ENCODE assay signal across 10 cellular contexts in the genomic region with DNA sequence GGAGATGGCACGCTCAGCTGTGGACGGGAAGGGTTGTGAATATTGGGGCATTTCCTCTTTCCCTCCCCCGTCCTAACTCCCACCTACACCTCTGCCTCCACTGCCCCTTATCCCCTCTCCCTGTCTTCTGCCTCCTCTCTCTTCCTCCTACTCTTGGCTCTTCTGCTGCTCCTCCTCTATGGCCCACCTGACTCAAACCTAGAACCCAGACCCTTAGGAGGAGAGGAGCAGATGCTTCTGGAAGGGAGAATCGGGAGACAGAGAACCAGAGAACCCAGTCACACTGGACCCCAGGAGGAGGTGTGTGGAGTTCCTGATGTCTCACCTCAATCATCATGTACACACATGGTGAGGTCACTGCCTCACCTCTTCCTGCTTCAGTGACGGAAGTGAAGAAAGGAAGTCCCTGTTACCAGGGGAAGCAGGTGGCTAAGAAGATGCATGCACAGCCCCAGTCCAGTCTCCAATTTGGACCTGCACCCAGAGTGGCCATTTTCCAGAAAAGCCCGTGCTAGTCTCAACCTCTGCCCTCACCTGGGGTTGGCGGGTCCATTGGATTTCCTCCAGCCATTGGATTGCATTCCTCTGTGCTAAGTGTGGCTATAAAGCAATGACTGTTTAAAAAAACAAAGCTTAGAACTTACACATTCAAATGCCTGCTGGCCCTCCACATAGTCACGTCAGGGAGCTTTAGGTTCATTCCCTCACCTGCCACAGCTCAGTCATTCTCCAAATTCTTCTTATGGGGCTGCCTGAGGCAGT. TPM values are rescaled to one million over a fixed set of nuclear protein-coding genes. Genes with fewer than 3 reads are reported as not detected.
DNase-seq lines count a peak whose midpoint lies in the region; ATAC-seq and TF ChIP-seq lines count a peak whose summit lies in the region.
"Had no signal": no experiment of that assay in that cellular context is flagged by ENCODE, and none has a peak within 500 bp of the region (broad histone marks: within the 10 kb centered on the region; RNA-seq: fewer than 3 reads in every experiment).

No MANE protein-coding gene starts in this region.

- H3K27ac Mint-ChIP-seq in T-helper 1 cell treated with Interleukin-12 subunit alpha and Interleukin-12 subunit beta and Interleukin-4 antibody, amounts not matched to agents 30 μg/mL and 1 μg/mL, for 36 hours: peak overlapping the region; percentile 93
- H3K27ac Mint-ChIP-seq: nephron had no signal

- TF ChIP-seq CTCF in colonic mucosa (IDR thresholded peaks at IDR 0.05): no peak
- no peak for TF ChIP-seq CTCF in GM20000 (IDR thresholded peaks at IDR 0.05; ENCODE audit: extremely low read depth, missing control alignments)

- no peaks in the 10 kb centered on the region for H3K4me1 ChIP-seq in colonic mucosa
- peaks cover 30 to 31% of the 10 kb centered on the region in 2 experiments for H3K4me1 ChIP-seq in trophoblast cell (ENCODE audit: control insufficient read depth in 1 of 2, insufficient read depth in 2 of 2, low read length in 2 of 2)

- H4K12ac ChIP-seq in trophoblast cell (ENCODE audit: low read depth, low read length): no peak overlapping the region

- no peaks in the 10 kb centered on the region for H3K79me2 ChIP-seq in trophoblast cell (ENCODE audit: control insufficient read depth, insufficient read depth, low read length, poor library complexity)

- H3K27me3 ChIP-seq in colonic mucosa: no peaks in the 10 kb centered on the region
- H3K27me3 ChIP-seq in trophoblast cell (ENCODE audit: insufficient read depth, low read length): no peaks in the 10 kb centered on the region

- no peak overlapping the region for H2BK120ac ChIP-seq in trophoblast cell (ENCODE audit: insufficient read depth, low read length, poor library complexity)

- peaks cover 22% of the 10 kb centered on the region for H3K27me3 Mint-ChIP-seq in T-helper 1 cell treated with Interleukin-12 subunit alpha and Interleukin-12 subunit beta and Interleukin-4 antibody, amounts not matched to agents 30 μg/mL and 1 μg/mL, for 36 hours (ENCODE audit: low read depth)

- no peak overlapping the region for H2AK5ac ChIP-seq in trophoblast cell (ENCODE audit: low read length)

- no peak overlapping the region for H4K91ac ChIP-seq in trophoblast cell (ENCODE audit: low read depth, low read length)

- no peak overlapping the region for H3K4me3 Mint-ChIP-seq in T-helper 1 cell treated with Interleukin-12 subunit alpha and Interleukin-12 subunit beta and Interleukin-4 antibody, amounts not matched to agents 30 μg/mL and 1 μg/mL, for 36 hours
- H3K4me3 Mint-ChIP-seq: nephron had no signal

- H3K36me3 Mint-ChIP-seq in T-helper 1 cell treated with Interleukin-12 subunit alpha and Interleukin-12 subunit beta and Interleukin-4 antibody, amounts not matched to agents 30 μg/mL and 1 μg/mL, for 36 hours (ENCODE audit: low read depth): no peaks in the 10 kb centered on the region

- H3K36me3 ChIP-seq in colonic mucosa: no peaks in the 10 kb centered on the region
- no peaks in the 10 kb centered on the region for H3K36me3 ChIP-seq in trophoblast cell (ENCODE audit: control insufficient read depth in 1 of 2, insufficient read depth in 2 of 2, low read length in 2 of 2)

- no peak overlapping the region for H3K4ac ChIP-seq in trophoblast cell (ENCODE audit: low read depth, low read length)

- no peak for ATAC-seq in HG03457 (IDR thresholded peaks at IDR 0.05; ENCODE audit: unreplicated experiment)

- intact Hi-C loops in colonic mucosa (cut with DNase I): no loop called here

- no CpG with 5 or more reads among the region's 8 CpGs for WGBS in trophoblast cell (ENCODE audit: extremely low coverage, insufficient coverage, insufficient read length)

- H3K18ac ChIP-seq in trophoblast cell (ENCODE audit: low read length): no peak overlapping the region

- H3K9ac ChIP-seq in colonic mucosa (ENCODE audit: low read depth in 2 of 2, low read length in 2 of 2): no peak overlapping the region
- no peak overlapping the region for H3K9ac ChIP-seq in trophoblast cell (ENCODE audit: low read length)

- DNase-seq in NCI-H748 (lab: John Stamatoyannopoulos, UW; ENCODE audit: unreplicated experiment): peak; percentile 12
- no peak for DNase-seq in NCI-H748 treated with DMSO at 0.1 percent for 48 hours (lab: John Stamatoyannopoulos, UW)
- peak; percentile 41 for DNase-seq in colonic mucosa
- peak; percentile 94 to 95 for DNase-seq in trophoblast cell
- no peak for DNase-seq in foreskin melanocyte
- no peak for DNase-seq in GM20000 (ENCODE audit: low spot score)
- DNase-seq: SHP77 had no signal

- no peak overlapping the region for H3K14ac ChIP-seq in trophoblast cell (ENCODE audit: low read length)

- no peak overlapping the region for H2AFZ ChIP-seq in trophoblast cell (ENCODE audit: insufficient read depth, low read length, poor library complexity)

- H3K4me2 ChIP-seq in trophoblast cell (ENCODE audit: low read length): no peak overlapping the region

- H3K4me3 ChIP-seq in colonic mucosa (no peak overlapping the region), trophoblast cell (ENCODE audit: low read depth, low read length) (no peak overlapping the region)

- H3K27ac ChIP-seq in colonic mucosa: no peak overlapping the region
- H3K27ac ChIP-seq in trophoblast cell (ENCODE audit: low read depth, low read length): no peak overlapping the region

- H3K79me1 ChIP-seq in trophoblast cell (ENCODE audit: low read length): peaks cover 3% of the 10 kb centered on the region

- H4K8ac ChIP-seq in trophoblast cell (ENCODE audit: low read depth, low read length): no peak overlapping the region

- H3K4me1 Mint-ChIP-seq in T-helper 1 cell treated with Interleukin-12 subunit alpha and Interleukin-12 subunit beta and Interleukin-4 antibody, amounts not matched to agents 30 μg/mL and 1 μg/mL, for 36 hours (ENCODE audit: low read depth): peaks cover 7% of the 10 kb centered on the region

- no peak overlapping the region for H2BK5ac ChIP-seq in trophoblast cell (ENCODE audit: low read depth, low read length, poor library complexity)

- H2BK12ac ChIP-seq in trophoblast cell (ENCODE audit: low read length): no peak overlapping the region

- H3K9me3 Mint-ChIP-seq in T-helper 1 cell treated with Interleukin-12 subunit alpha and Interleukin-12 subunit beta and Interleukin-4 antibody, amounts not matched to agents 30 μg/mL and 1 μg/mL, for 36 hours: no peaks in the 10 kb centered on the region
- H3K9me3 Mint-ChIP-seq: nephron had no signal

- H3K9me3 ChIP-seq in colonic mucosa: no peaks in the 10 kb centered on the region
- H3K9me3 ChIP-seq in trophoblast cell (ENCODE audit: insufficient read depth, low read depth, low read length): peaks cover 2% of the 10 kb centered on the region

- H3K23ac ChIP-seq in trophoblast cell (ENCODE audit: low read length): no peak overlapping the region

RNA-seq across cellular contexts. Expression of gene RNF222, which starts 4.0 kb away (rescaled TPM):
- total RNA-seq in colonic mucosa: not detected
- polyA plus RNA-seq in trophoblast cell (2013): 0.07 and 0.12 TPM in 2 replicates

RNA-seq across cellular contexts. Expression of gene RPL26, which starts 10.7 kb away (rescaled TPM):
- 1,000 to 10,000 TPM; 1,223 to 1,367 TPM for total RNA-seq in colonic mucosa
- polyA plus RNA-seq in trophoblast cell (2013): 4,392 and 4,726 TPM in 2 replicates

RNA-seq across cellular contexts. Expression of gene NDEL1, which starts 42.0 kb away (rescaled TPM):
- 10 to 100 TPM; 47.1 TPM for total RNA-seq in colonic mucosa
- polyA plus RNA-seq in trophoblast cell (2013): 60.7 and 61.4 TPM in 2 replicates

RNA-seq across cellular contexts. Expression of gene ODF4, which starts 54.0 kb away (rescaled TPM):
- total RNA-seq in colonic mucosa: not detected
- polyA plus RNA-seq in trophoblast cell (2013): not detected in 2 replicates

Comparison
In these comparisons a context has a peak if more than half of its experiments do, and no peak if none do; other contexts are left out.
1. DNase-seq: peak in NCI-H748 (single experiment), colonic mucosa (single experiment) and trophoblast cell (2 of 2); none in NCI-H748 treated with DMSO at 0.1 percent for 48 hours (single experiment), foreskin melanocyte (single experiment) and GM20000 (single experiment).